10 cellular contexts compared by ENCODE assay signal in genomic region chr5:60652206-60652605, GRCh38. TPM values are rescaled to one million over a fixed set of nuclear protein-coding genes. Genes with fewer than 3 reads are reported as not detected.
A peak's percentile ranks its signal among the peaks of the same experiment; 100 is the strongest.
DNase-seq lines count a peak whose midpoint lies in the region; ATAC-seq and TF ChIP-seq lines count a peak whose summit lies in the region.
"Had no signal": no experiment of that assay in that cellular context is flagged by ENCODE, and none has a peak within 500 bp of the region (broad histone marks: within the 10 kb centered on the region; RNA-seq: fewer than 3 reads in every experiment).

No MANE protein-coding gene starts in this region.

- DNase-seq in ACHN, result peak; percentile 63
- DNase-seq in HFF-Myc (ENCODE audit: extremely low read depth, low read depth), result peak; percentile 79
- peak; percentile 25 to 75 for DNase-seq in SW 1271 (lab: John Stamatoyannopoulos, UW)
- DNase-seq in foreskin melanocyte, result peak; percentile 42
- DNase-seq in SW480 (ENCODE audit: low spot score), result no peak
- no peak for DNase-seq in transverse colon
- DNase-seq: NCI-H187 treated with DMSO at 0.1 percent for 48 hours had no signal

- no peaks in the 10 kb centered on the region for H3K27me3 ChIP-seq in transverse colon
- H3K27me3 ChIP-seq: neutrophil had no signal

- intact Hi-C loops in transverse colon (cut with DNase I; ENCODE audit: low total_unique reads), result no loop called here

- no peaks in the 10 kb centered on the region for H3K9me3 ChIP-seq in transverse colon

- no peak for TF ChIP-seq POLR2A in transverse colon (IDR thresholded peaks at IDR 0.05)

- in situ Hi-C loops in ACHN (cut with HindIII; ENCODE audit: low pct_ligation_motif_present, low pct_unique_long_range_greater_than_20kb, low sequenced_read_pairs) (no loop called here), transverse colon (cut with MboI; ENCODE audit: low pct_ligation_motif_present in 1 of 4, low pct_unique_long_range_greater_than_20kb in 1 of 4, low sequenced_read_pairs in 3 of 4) (loop anchor here in 1 of 4 donors (10.0 to 25.0 kb wide), 2 partner anchors 365 to 837 kb away; no protein-coding TSS in a partner anchor)

- 76 to 93% methylated on average over 2 of the region's 2 CpGs for WGBS in transverse colon (ENCODE audit: low coverage in 1 of 2), 2 donors

- H3K4me3 ChIP-seq in HFF-Myc (replicated peaks; ENCODE audit: low read depth, low read length) (no peak overlapping the region), transverse colon (no peak overlapping the region)

- TF ChIP-seq EP300 in transverse colon (IDR thresholded peaks at IDR 0.05; ENCODE audit: low read depth), result no peak

- no peak overlapping the region for H3K27ac ChIP-seq in transverse colon
- H3K27ac ChIP-seq: neutrophil had no signal

- H3K4me1 ChIP-seq in transverse colon, result no peaks in the 10 kb centered on the region

- no peaks in the 10 kb centered on the region for H3K36me3 ChIP-seq in transverse colon
- H3K36me3 ChIP-seq: neutrophil had no signal

- ATAC-seq in HG03095 (IDR thresholded peaks at IDR 0.05; ENCODE audit: unreplicated experiment), result no peak
- no peak for ATAC-seq in HG03354 (IDR thresholded peaks at IDR 0.05; ENCODE audit: poor library complexity, severe bottlenecking, unreplicated experiment)

- TF ChIP-seq CTCF in HFF-Myc (IDR thresholded peaks at IDR 0.05; ENCODE audit: low read depth, low read length, missing control alignments) (no peak), transverse colon (IDR thresholded peaks at IDR 0.05) (no peak)

RNA-seq across cellular contexts. Expression of gene DEPDC1B, which starts 47.8 kb away (rescaled TPM):
- total RNA-seq in transverse colon, result 1 to 10 TPM in 3 of 4 donors, not detected in 1; 2.7 to 3.2 (median 2.9) TPM

Comparison
In these comparisons a context has a peak if more than half of its experiments do, and no peak if none do; other contexts are left out.
1. DNase-seq: peak in ACHN (single experiment), HFF-Myc (single experiment), SW 1271 (2 of 2) and foreskin melanocyte (single experiment); none in SW480 (single experiment) and transverse colon (single experiment).